24 cellular contexts compared by ENCODE assay signal in genomic region chr1:184740344-184740743, GRCh38.
"Had no signal": no experiment of that assay in that cellular context is flagged by ENCODE, and none has a peak within 500 bp of the region (broad histone marks: within the 10 kb centered on the region; RNA-seq: fewer than 3 reads in every experiment).

No MANE protein-coding gene starts in this region.

- H3K4me3 ChIP-seq: cardiac muscle cell had no signal

- H3K27ac Mint-ChIP-seq: activated CD4-positive, alpha-beta memory T cell treated with anti-CD3 and anti-CD28 coated beads, Interleukin-2, amount 10 ng/mL, durations not matched to agents 7 days and 5 days; activated naive CD4-positive, alpha-beta T cell treated with anti-CD3 and anti-CD28 coated beads, Interleukin-2, amount 10 ng/mL, durations not matched to agents 7 days and 5 days; activated naive CD8-positive, alpha-beta T cell treated with anti-CD3 and anti-CD28 coated beads for 36 hours; activated T-helper 17 cell treated with anti-CD3 and anti-CD28 coated beads, Interleukin-2, amount 50 U/mL, for 72 hours had no signal

- H3K27me3 Mint-ChIP-seq: activated CD4-positive, alpha-beta memory T cell treated with anti-CD3 and anti-CD28 coated beads, Interleukin-2, amount 10 ng/mL, durations not matched to agents 7 days and 5 days; activated naive CD4-positive, alpha-beta T cell treated with anti-CD3 and anti-CD28 coated beads, Interleukin-2, amount 10 ng/mL, durations not matched to agents 7 days and 5 days; activated naive CD8-positive, alpha-beta T cell treated with anti-CD3 and anti-CD28 coated beads for 36 hours; activated T-helper 17 cell treated with anti-CD3 and anti-CD28 coated beads, Interleukin-2, amount 50 U/mL, for 72 hours had no signal

- H3K27ac ChIP-seq: brain microvascular endothelial cell, cardiac muscle cell, VCaP had no signal

- H3K4me3 Mint-ChIP-seq: activated CD4-positive, alpha-beta memory T cell treated with anti-CD3 and anti-CD28 coated beads, Interleukin-2, amount 10 ng/mL, durations not matched to agents 7 days and 5 days; activated naive CD4-positive, alpha-beta T cell treated with anti-CD3 and anti-CD28 coated beads, Interleukin-2, amount 10 ng/mL, durations not matched to agents 7 days and 5 days; activated naive CD8-positive, alpha-beta T cell treated with anti-CD3 and anti-CD28 coated beads for 36 hours; activated T-helper 17 cell treated with anti-CD3 and anti-CD28 coated beads, Interleukin-2, amount 50 U/mL, for 72 hours had no signal

- H3K27me3 ChIP-seq: brain microvascular endothelial cell, cardiac muscle cell had no signal

- H3K9me3 Mint-ChIP-seq: activated CD4-positive, alpha-beta memory T cell treated with anti-CD3 and anti-CD28 coated beads, Interleukin-2, amount 10 ng/mL, durations not matched to agents 7 days and 5 days; activated naive CD4-positive, alpha-beta T cell treated with anti-CD3 and anti-CD28 coated beads, Interleukin-2, amount 10 ng/mL, durations not matched to agents 7 days and 5 days; activated naive CD8-positive, alpha-beta T cell treated with anti-CD3 and anti-CD28 coated beads for 36 hours; activated T-helper 17 cell treated with anti-CD3 and anti-CD28 coated beads, Interleukin-2, amount 50 U/mL, for 72 hours had no signal

- DNase-seq: activated CD4-positive, alpha-beta memory T cell treated with anti-CD3 and anti-CD28 coated beads, Interleukin-2, amount 10 ng/mL, durations not matched to agents 7 days and 5 days; activated CD4-positive, alpha-beta T cell treated with anti-CD3 and anti-CD28 coated beads, Interleukin-2, amount 50 U/mL, for 1 hour; activated CD4-positive, CD25-positive, alpha-beta regulatory T cell; activated gamma-delta T cell treated with Interleukin-2 at 50 U/mL for 16 hours; activated naive CD4-positive, alpha-beta T cell treated with anti-CD3 and anti-CD28 coated beads, Interleukin-2, amount 10 ng/mL, durations not matched to agents 7 days and 5 days; activated naive CD8-positive, alpha-beta T cell treated with anti-CD3 and anti-CD28 coated beads for 36 hours; activated T-cell treated with anti-CD3 and anti-CD28 coated beads for 4 hours; activated T-cell treated with anti-CD3 and anti-CD28 coated beads, Interleukin-2, amount 50 U/mL, for 48 hours; brain microvascular endothelial cell; KBM-7; MV-4-11; NCI-H1092 treated with DMSO at 0.1 percent for 48 hours; NCI-H1436 treated with DMSO at 0.1 percent for 48 hours; NCI-H1930; NCI-H2171; NCI-H2227 treated with DMSO at 0.1 percent for 48 hours; NCI-H446 treated with DMSO at 0.1 percent for 48 hours; NCI-H524 treated with DMSO at 0.1 percent for 48 hours; SIG-M5; T-helper 2 cell; T1000 had no signal

- ATAC-seq: activated T-helper 17 cell treated with anti-CD3 and anti-CD28 coated beads, Interleukin-2, amount 50 U/mL, for 72 hours had no signal
